Comparison of ENCODE assay signal across 1 cellular context in the genomic region with DNA sequence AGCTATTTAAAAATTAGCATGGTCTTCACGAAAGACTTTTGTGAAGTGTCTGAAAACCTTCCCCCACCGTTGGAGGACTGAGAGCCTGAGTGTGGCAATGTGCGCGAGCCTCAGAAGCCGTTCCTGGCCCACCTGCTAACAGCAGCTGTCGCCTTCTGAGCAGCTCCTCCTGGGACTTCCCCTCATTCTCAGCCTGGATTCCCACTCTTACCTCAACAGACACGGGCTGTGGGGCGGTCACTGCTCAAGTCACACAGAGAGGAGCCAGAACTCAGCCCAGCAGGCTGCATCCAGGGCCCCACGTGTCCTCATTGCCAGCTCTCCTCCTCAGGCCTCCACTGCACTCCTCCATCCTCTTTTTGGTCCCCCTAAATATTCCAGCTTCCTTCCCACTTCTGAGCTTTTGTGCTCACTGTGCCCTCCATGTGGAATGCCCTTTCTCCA.
TF ChIP-seq lines count a peak whose summit lies in the region.

No MANE protein-coding gene starts in this region.

TF ChIP-seq in GM12878, 131 proteins besides CTCF, POLR2A, EP300 and RAD21 (continued from another document and continues in another):
- TF ChIP-seq, protein P1, sequence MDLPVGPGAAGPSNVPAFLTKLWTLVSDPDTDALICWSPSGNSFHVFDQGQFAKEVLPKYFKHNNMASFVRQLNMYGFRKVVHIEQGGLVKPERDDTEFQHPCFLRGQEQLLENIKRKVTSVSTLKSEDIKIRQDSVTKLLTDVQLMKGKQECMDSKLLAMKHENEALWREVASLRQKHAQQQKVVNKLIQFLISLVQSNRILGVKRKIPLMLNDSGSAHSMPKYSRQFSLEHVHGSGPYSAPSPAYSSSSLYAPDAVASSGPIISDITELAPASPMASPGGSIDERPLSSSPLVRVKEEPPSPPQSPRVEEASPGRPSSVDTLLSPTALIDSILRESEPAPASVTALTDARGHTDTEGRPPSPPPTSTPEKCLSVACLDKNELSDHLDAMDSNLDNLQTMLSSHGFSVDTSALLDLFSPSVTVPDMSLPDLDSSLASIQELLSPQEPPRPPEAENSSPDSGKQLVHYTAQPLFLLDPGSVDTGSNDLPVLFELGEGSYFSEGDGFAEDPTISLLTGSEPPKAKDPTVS (IDR thresholded peaks at IDR 0.05; ENCODE audit: low read depth, low read length) = no peak
- TF ChIP-seq SPI1 (IDR thresholded peaks at IDR 0.05; ENCODE audit: borderline replicate concordance, insufficient read depth, low read depth, low read length) = peak; percentile 45; the same call in 1 of the 2 replicates
- TF ChIP-seq, protein P2, sequence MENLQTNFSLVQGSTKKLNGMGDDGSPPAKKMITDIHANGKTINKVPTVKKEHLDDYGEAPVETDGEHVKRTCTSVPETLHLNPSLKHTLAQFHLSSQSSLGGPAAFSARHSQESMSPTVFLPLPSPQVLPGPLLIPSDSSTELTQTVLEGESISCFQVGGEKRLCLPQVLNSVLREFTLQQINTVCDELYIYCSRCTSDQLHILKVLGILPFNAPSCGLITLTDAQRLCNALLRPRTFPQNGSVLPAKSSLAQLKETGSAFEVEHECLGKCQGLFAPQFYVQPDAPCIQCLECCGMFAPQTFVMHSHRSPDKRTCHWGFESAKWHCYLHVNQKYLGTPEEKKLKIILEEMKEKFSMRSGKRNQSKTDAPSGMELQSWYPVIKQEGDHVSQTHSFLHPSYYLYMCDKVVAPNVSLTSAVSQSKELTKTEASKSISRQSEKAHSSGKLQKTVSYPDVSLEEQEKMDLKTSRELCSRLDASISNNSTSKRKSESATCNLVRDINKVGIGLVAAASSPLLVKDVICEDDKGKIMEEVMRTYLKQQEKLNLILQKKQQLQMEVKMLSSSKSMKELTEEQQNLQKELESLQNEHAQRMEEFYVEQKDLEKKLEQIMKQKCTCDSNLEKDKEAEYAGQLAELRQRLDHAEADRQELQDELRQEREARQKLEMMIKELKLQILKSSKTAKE (IDR thresholded peaks at IDR 0.05; ENCODE audit: low read depth, poor library complexity, severe bottlenecking) = no peak
- TF ChIP-seq TCF3 (IDR thresholded peaks at IDR 0.05; ENCODE audit: borderline replicate concordance, insufficient read depth, low read depth, low read length) = peak; percentile 98
- no peak for TF ChIP-seq JUNB (IDR thresholded peaks at IDR 0.05)
- TF ChIP-seq NR2C1 (IDR thresholded peaks at IDR 0.05) = no peak
- TF ChIP-seq NR2C2 (IDR thresholded peaks at IDR 0.05; ENCODE audit: borderline replicate concordance, control insufficient read depth, insufficient read length, low read depth) = no peak
- no peak for TF ChIP-seq TBL1XR1 (IDR thresholded peaks at IDR 0.05; ENCODE audit: low read depth, low read length)
- TF ChIP-seq ZBTB33 (IDR thresholded peaks at IDR 0.05) = no peak
- TF ChIP-seq CBFB (IDR thresholded peaks at IDR 0.05; ENCODE audit: low read depth) = 0 out of 2 replicates have a peak, but pooled peaks have one; percentile 25
- no peak for TF ChIP-seq PML (IDR thresholded peaks at IDR 0.05; ENCODE audit: low read length)
- TF ChIP-seq CHD2 (IDR thresholded peaks at IDR 0.05; ENCODE audit: borderline replicate concordance, low read depth, low read length) = peak; percentile 74
- no peak for TF ChIP-seq MYC (IDR thresholded peaks at IDR 0.05; ENCODE audit: insufficient read depth, insufficient read length, insufficient replicate concordance, low read length, severe bottlenecking)
- TF ChIP-seq CHD4 (IDR thresholded peaks at IDR 0.05) = no peak
- no peak for TF ChIP-seq FOXK2 (IDR thresholded peaks at IDR 0.05)
- TF ChIP-seq TCF12 (IDR thresholded peaks at IDR 0.05; ENCODE audit: low read depth, low read length) = peak; percentile 100
- no peak for TF ChIP-seq WRNIP1 (IDR thresholded peaks at IDR 0.05; ENCODE audit: borderline replicate concordance, low read depth, low read length)
- no peak for TF ChIP-seq SREBF1 (IDR thresholded peaks at IDR 0.05; ENCODE audit: low read length)
- peak; percentile 83; the same call in 1 of the 2 replicates for TF ChIP-seq NBN (IDR thresholded peaks at IDR 0.05)
- TF ChIP-seq MXI1 (IDR thresholded peaks at IDR 0.05; ENCODE audit: low read depth, low read length) = no peak
- TF ChIP-seq, protein P3, sequence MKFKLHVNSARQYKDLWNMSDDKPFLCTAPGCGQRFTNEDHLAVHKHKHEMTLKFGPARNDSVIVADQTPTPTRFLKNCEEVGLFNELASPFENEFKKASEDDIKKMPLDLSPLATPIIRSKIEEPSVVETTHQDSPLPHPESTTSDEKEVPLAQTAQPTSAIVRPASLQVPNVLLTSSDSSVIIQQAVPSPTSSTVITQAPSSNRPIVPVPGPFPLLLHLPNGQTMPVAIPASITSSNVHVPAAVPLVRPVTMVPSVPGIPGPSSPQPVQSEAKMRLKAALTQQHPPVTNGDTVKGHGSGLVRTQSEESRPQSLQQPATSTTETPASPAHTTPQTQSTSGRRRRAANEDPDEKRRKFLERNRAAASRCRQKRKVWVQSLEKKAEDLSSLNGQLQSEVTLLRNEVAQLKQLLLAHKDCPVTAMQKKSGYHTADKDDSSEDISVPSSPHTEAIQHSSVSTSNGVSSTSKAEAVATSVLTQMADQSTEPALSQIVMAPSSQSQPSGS (IDR thresholded peaks at IDR 0.05; ENCODE audit: low read length) = peak; percentile 22; the same call in 1 of the 2 replicates
- TF ChIP-seq NRF1 (conservative IDR thresholded peaks at IDR 0.05; ENCODE audit: low read depth, low read length) = no peak
- TF ChIP-seq, protein P4, sequence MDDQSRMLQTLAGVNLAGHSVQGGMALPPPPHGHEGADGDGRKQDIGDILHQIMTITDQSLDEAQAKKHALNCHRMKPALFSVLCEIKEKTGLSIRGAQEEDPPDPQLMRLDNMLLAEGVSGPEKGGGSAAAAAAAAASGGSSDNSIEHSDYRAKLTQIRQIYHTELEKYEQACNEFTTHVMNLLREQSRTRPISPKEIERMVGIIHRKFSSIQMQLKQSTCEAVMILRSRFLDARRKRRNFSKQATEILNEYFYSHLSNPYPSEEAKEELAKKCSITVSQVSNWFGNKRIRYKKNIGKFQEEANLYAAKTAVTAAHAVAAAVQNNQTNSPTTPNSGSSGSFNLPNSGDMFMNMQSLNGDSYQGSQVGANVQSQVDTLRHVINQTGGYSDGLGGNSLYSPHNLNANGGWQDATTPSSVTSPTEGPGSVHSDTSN (IDR thresholded peaks at IDR 0.05; ENCODE audit: insufficient replicate concordance, low read depth, low read length) = no peak
- TF ChIP-seq, protein P5, sequence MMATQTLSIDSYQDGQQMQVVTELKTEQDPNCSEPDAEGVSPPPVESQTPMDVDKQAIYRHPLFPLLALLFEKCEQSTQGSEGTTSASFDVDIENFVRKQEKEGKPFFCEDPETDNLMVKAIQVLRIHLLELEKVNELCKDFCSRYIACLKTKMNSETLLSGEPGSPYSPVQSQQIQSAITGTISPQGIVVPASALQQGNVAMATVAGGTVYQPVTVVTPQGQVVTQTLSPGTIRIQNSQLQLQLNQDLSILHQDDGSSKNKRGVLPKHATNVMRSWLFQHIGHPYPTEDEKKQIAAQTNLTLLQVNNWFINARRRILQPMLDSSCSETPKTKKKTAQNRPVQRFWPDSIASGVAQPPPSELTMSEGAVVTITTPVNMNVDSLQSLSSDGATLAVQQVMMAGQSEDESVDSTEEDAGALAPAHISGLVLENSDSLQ (IDR thresholded peaks at IDR 0.05) = no peak
- TF ChIP-seq, protein P6, sequence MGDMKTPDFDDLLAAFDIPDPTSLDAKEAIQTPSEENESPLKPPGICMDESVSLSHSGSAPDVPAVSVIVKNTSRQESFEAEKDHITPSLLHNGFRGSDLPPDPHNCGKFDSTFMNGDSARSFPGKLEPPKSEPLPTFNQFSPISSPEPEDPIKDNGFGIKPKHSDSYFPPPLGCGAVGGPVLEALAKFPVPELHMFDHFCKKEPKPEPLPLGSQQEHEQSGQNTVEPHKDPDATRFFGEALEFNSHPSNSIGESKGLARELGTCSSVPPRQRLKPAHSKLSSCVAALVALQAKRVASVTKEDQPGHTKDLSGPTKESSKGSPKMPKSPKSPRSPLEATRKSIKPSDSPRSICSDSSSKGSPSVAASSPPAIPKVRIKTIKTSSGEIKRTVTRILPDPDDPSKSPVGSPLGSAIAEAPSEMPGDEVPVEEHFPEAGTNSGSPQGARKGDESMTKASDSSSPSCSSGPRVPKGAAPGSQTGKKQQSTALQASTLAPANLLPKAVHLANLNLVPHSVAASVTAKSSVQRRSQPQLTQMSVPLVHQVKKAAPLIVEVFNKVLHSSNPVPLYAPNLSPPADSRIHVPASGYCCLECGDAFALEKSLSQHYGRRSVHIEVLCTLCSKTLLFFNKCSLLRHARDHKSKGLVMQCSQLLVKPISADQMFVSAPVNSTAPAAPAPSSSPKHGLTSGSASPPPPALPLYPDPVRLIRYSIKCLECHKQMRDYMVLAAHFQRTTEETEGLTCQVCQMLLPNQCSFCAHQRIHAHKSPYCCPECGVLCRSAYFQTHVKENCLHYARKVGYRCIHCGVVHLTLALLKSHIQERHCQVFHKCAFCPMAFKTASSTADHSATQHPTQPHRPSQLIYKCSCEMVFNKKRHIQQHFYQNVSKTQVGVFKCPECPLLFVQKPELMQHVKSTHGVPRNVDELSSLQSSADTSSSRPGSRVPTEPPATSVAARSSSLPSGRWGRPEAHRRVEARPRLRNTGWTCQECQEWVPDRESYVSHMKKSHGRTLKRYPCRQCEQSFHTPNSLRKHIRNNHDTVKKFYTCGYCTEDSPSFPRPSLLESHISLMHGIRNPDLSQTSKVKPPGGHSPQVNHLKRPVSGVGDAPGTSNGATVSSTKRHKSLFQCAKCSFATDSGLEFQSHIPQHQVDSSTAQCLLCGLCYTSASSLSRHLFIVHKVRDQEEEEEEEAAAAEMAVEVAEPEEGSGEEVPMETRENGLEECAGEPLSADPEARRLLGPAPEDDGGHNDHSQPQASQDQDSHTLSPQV (IDR thresholded peaks at IDR 0.05) = peak; percentile 4
- no peak for TF ChIP-seq CHD1 (IDR thresholded peaks at IDR 0.05; ENCODE audit: low read depth, low read length)
- no peak for TF ChIP-seq SMAD1 (IDR thresholded peaks at IDR 0.05; ENCODE audit: low read depth, partially characterized antibody)
- TF ChIP-seq IRF4 (IDR thresholded peaks at IDR 0.05; ENCODE audit: low read depth, low read length) = 0 out of 2 replicates have a peak, but pooled peaks have one; percentile 42
- no peak for TF ChIP-seq REST (IDR thresholded peaks at IDR 0.05; ENCODE audit: low read depth, low read length)
- TF ChIP-seq ZNF622 (IDR thresholded peaks at IDR 0.05) = no peak
- no peak for TF ChIP-seq HCFC1 (IDR thresholded peaks at IDR 0.05; ENCODE audit: low read length)
- no peak; the same call in 1 of the 2 replicates for TF ChIP-seq YY1 (IDR thresholded peaks at IDR 0.05; ENCODE audit: low read depth, low read length)
- TF ChIP-seq, protein P7, sequence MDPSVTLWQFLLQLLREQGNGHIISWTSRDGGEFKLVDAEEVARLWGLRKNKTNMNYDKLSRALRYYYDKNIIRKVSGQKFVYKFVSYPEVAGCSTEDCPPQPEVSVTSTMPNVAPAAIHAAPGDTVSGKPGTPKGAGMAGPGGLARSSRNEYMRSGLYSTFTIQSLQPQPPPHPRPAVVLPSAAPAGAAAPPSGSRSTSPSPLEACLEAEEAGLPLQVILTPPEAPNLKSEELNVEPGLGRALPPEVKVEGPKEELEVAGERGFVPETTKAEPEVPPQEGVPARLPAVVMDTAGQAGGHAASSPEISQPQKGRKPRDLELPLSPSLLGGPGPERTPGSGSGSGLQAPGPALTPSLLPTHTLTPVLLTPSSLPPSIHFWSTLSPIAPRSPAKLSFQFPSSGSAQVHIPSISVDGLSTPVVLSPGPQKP (IDR thresholded peaks at IDR 0.05; ENCODE audit: low read depth, low read length) = no peak
